ENCODE assay signal across 11 cellular contexts in genomic region chr3:172317481-172317880, GRCh38.
A peak's percentile ranks its signal among the peaks of the same experiment; 100 is the strongest.
DNase-seq lines count a peak whose midpoint lies in the region; ATAC-seq and TF ChIP-seq lines count a peak whose summit lies in the region.
"Had no signal": no experiment of that assay in that cellular context is flagged by ENCODE, and none has a peak within 500 bp of the region (broad histone marks: within the 10 kb centered on the region; RNA-seq: fewer than 3 reads in every experiment).

No MANE protein-coding gene starts in this region.

- H3K4me1 ChIP-seq in HUES64 (ENCODE audit: insufficient read depth, low read length) (peaks cover 9% of the 10 kb centered on the region), body of pancreas (peaks cover 30% of the 10 kb centered on the region), mesenchymal stem cell (ENCODE audit: control insufficient read depth, insufficient read depth, low read depth, low read length) (peaks cover 11% of the 10 kb centered on the region), stomach smooth muscle (ENCODE audit: control insufficient read depth, insufficient read depth, low read length) (peaks cover 48% of the 10 kb centered on the region)

- no peak overlapping the region for H3K14ac ChIP-seq in mesenchymal stem cell (ENCODE audit: low read length in 2 of 2)

- no peak overlapping the region for H3K23ac ChIP-seq in mesenchymal stem cell (ENCODE audit: low read length in 2 of 2)

- H4K91ac ChIP-seq in mesenchymal stem cell (ENCODE audit: low read length), result no peak overlapping the region

- H3K27me3 ChIP-seq in HUES64 (ENCODE audit: insufficient read depth, low read length) (no peaks in the 10 kb centered on the region), body of pancreas (no peaks in the 10 kb centered on the region), mesenchymal stem cell (ENCODE audit: control insufficient read depth in 1 of 2, insufficient read depth in 1 of 2, low read length in 2 of 2) (no peaks in the 10 kb centered on the region), stomach smooth muscle (ENCODE audit: control insufficient read depth in 1 of 2, insufficient read depth in 2 of 2, low read length in 2 of 2) (no peaks in the 10 kb centered on the region)

- H3K18ac ChIP-seq in mesenchymal stem cell (ENCODE audit: low read depth in 1 of 2, low read length in 2 of 2), result peak overlapping the region; percentile 46 to 63

- no peak overlapping the region for H4K8ac ChIP-seq in mesenchymal stem cell (ENCODE audit: low read length)

- no peak overlapping the region for H2AFZ ChIP-seq in mesenchymal stem cell (ENCODE audit: low read depth, low read length)

- no peak for DNase-seq in body of pancreas
- DNase-seq in mesenchymal stem cell, result no peak
- no peak for DNase-seq in posterior vena cava (ENCODE audit: low spot score)
- DNase-seq in NCI-H1436 (lab: John Stamatoyannopoulos, UW), result no peak
- DNase-seq: NK-92 treated with Interleukin-12 subunit alpha and Interleukin-12 subunit beta, amount 100 ng/mL, for 24 hours; stimulated activated CD4-positive, alpha-beta T cell treated with anti-CD3 and anti-CD28 coated beads, Interleukin-12 subunit alpha, Interleukin-12 subunit beta, amount 100 ng/mL, for 4 hours; T-helper 9 cell had no signal

- H3K4me2 ChIP-seq in mesenchymal stem cell (ENCODE audit: low read length, poor library complexity, severe bottlenecking), result no peak overlapping the region

- peaks cover 17% of the 10 kb centered on the region for H3K79me1 ChIP-seq in mesenchymal stem cell (replicated peaks; ENCODE audit: low read length, poor library complexity, severe bottlenecking)

- peak overlapping the region; percentile 31; the same call in 1 of the 2 replicates for H3K27ac ChIP-seq in HUES64 (ENCODE audit: low read depth, low read length)
- peak overlapping the region in 3 of 4 donors; percentile 7 to 67 (median 61) for H3K27ac ChIP-seq in body of pancreas
- H3K27ac ChIP-seq in mesenchymal stem cell (ENCODE audit: low read length, poor library complexity, severe bottlenecking), result peak overlapping the region; percentile 83
- peak overlapping the region; percentile 3 for H3K27ac ChIP-seq in stomach smooth muscle (ENCODE audit: low read length)

- H3K9ac ChIP-seq in HUES64 (ENCODE audit: low read depth, low read length), result no peak overlapping the region
- H3K9ac ChIP-seq in mesenchymal stem cell (ENCODE audit: low read length), result peak overlapping the region; percentile 70
- H3K9ac ChIP-seq in stomach smooth muscle (ENCODE audit: low read length in 2 of 2), result no peak overlapping the region

- intact Hi-C loops in body of pancreas (cut with DNase I), result no loop called here
- intact Hi-C loops in posterior vena cava (cut with DNase I), result loop anchor here in 1 of 2 donors (2.0 kb wide), 1 partner anchor 277 kb away; no protein-coding TSS in a partner anchor

- H3K4me3 ChIP-seq in HUES64 (ENCODE audit: low read length) (no peak overlapping the region), body of pancreas (no peak overlapping the region), mesenchymal stem cell (ENCODE audit: insufficient read depth in 1 of 2, low read depth in 1 of 2, low read length in 2 of 2) (peak overlapping the region in 1 of 2 experiments; percentile 39), stomach smooth muscle (ENCODE audit: low read length in 2 of 2) (no peak overlapping the region)

- H2BK12ac ChIP-seq in mesenchymal stem cell (ENCODE audit: low read length in 2 of 2), result no peak overlapping the region

- no peak overlapping the region for H3K4ac ChIP-seq in mesenchymal stem cell (ENCODE audit: low read depth in 1 of 2, low read length in 2 of 2)

- H2AK5ac ChIP-seq in mesenchymal stem cell (ENCODE audit: low read length, severe bottlenecking), result peak overlapping the region; percentile 16

- H2BK120ac ChIP-seq in mesenchymal stem cell (ENCODE audit: low read depth, low read length), result no peak overlapping the region

- no peak for TF ChIP-seq CTCF in body of pancreas (IDR thresholded peaks at IDR 0.05)

- ATAC-seq in body of pancreas, result no peak
- no peak for ATAC-seq in GM18867 (IDR thresholded peaks at IDR 0.05; ENCODE audit: unreplicated experiment)
- ATAC-seq in GM18505 (IDR thresholded peaks at IDR 0.05; ENCODE audit: unreplicated experiment), result no peak

- H2BK5ac ChIP-seq in mesenchymal stem cell (ENCODE audit: low read depth, low read length, poor library complexity, severe bottlenecking), result no peak overlapping the region

- no peaks in the 10 kb centered on the region for H3K9me3 ChIP-seq in HUES64 (ENCODE audit: insufficient read depth, low read depth, low read length)
- no peaks in the 10 kb centered on the region for H3K9me3 ChIP-seq in body of pancreas
- no peaks in the 10 kb centered on the region for H3K9me3 ChIP-seq in mesenchymal stem cell (ENCODE audit: control insufficient read depth, low read length)
- H3K9me3 ChIP-seq in stomach smooth muscle (ENCODE audit: control insufficient read depth in 2 of 2, low read length in 2 of 2), result no peaks in the 10 kb centered on the region

- 96% methylated on average over 8 of the region's 8 CpGs for WGBS in HUES64
- 53 to 55% methylated on average over 8 of the region's 8 CpGs for WGBS in body of pancreas, 2 donors
- 86% methylated on average over 8 of the region's 8 CpGs for WGBS in mesenchymal stem cell

- H3K36me3 ChIP-seq in HUES64 (ENCODE audit: insufficient read depth, low read length) (peaks cover 49% of the 10 kb centered on the region), body of pancreas (replicated peaks in 1 of 2; ENCODE audit: insufficient read depth in 1 of 2, low read depth in 2 of 2) (no peaks in the 10 kb centered on the region), mesenchymal stem cell (ENCODE audit: control insufficient read depth in 1 of 2, insufficient read depth in 2 of 2, low read depth in 1 of 2, low read length in 2 of 2) (peaks cover 8 to 71% of the 10 kb centered on the region in 2 experiments), stomach smooth muscle (ENCODE audit: control insufficient read depth in 2 of 2, insufficient read depth in 2 of 2, low read length in 2 of 2) (peaks cover 0 to 2% of the 10 kb centered on the region in 2 donors)

- no peak for TF ChIP-seq POLR2A in body of pancreas (IDR thresholded peaks at IDR 0.05)
- no peak for TF ChIP-seq POLR2A in GM18505 (IDR thresholded peaks at IDR 0.05; ENCODE audit: borderline replicate concordance, extremely low read depth, insufficient read depth, insufficient read length)

- H2BK15ac ChIP-seq in mesenchymal stem cell (ENCODE audit: low read depth, poor library complexity, severe bottlenecking), result no peak overlapping the region

Comparison
In these comparisons a context has a peak if more than half of its experiments do, and no peak if none do; other contexts are left out.
1. H3K27ac ChIP-seq: peak in every context shown above with its lines; median percentile 83 in mesenchymal stem cell; 61 in body of pancreas; 31 in HUES64; 3 in stomach smooth muscle.